ENCODE assay signal across 8 cellular contexts in genomic region chr11:46360878-46361277, GRCh38. TPM values are rescaled to one million over a fixed set of nuclear protein-coding genes. Genes with fewer than 3 reads are reported as not detected.
DNase-seq lines count a peak whose midpoint lies in the region; ATAC-seq and TF ChIP-seq lines count a peak whose summit lies in the region.

No MANE protein-coding gene starts in this region.

- H3K4me3 Mint-ChIP-seq in activated CD8-positive, alpha-beta memory T cell treated with anti-CD3 and anti-CD28 coated beads, Interleukin-2, amount 10 ng/mL, durations not matched to agents 7 days and 5 days = peak overlapping the region; percentile 70

- H3K9ac ChIP-seq in OCI-LY1 (ENCODE audit: low read length) = peak overlapping the region; percentile 98

- peak overlapping the region; percentile 84 for H3K4me3 ChIP-seq in OCI-LY1 (ENCODE audit: low read depth, low read length, poor library complexity, severe bottlenecking)

- H3K9me3 ChIP-seq in OCI-LY1 (ENCODE audit: low read length) = no peaks in the 10 kb centered on the region

- no peaks in the 10 kb centered on the region for H4K20me1 ChIP-seq in OCI-LY1 (ENCODE audit: insufficient read depth, low read length)

- H3K27ac Mint-ChIP-seq in activated CD8-positive, alpha-beta memory T cell treated with anti-CD3 and anti-CD28 coated beads, Interleukin-2, amount 10 ng/mL, durations not matched to agents 7 days and 5 days = peak overlapping the region; percentile 85

- no peak overlapping the region for H2AFZ ChIP-seq in OCI-LY1 (ENCODE audit: low read length)

- CTCF ChIA-PET in activated CD8-positive, alpha-beta memory T cell treated with anti-CD3 and anti-CD28 coated beads, Interleukin-2, amount 10 ng/mL, durations not matched to agents 7 days and 5 days (lab: Charles Lee) = interaction anchor here (1.2 to 26.5 kb wide), 4 partner anchors 10 to 65 kb away, joined by 3 to 444 read pairs (median 4); partner anchors contain the start of gene DGKZ

- H3K27me3 Mint-ChIP-seq in activated CD8-positive, alpha-beta memory T cell treated with anti-CD3 and anti-CD28 coated beads, Interleukin-2, amount 10 ng/mL, durations not matched to agents 7 days and 5 days = no peaks in the 10 kb centered on the region

- no peaks in the 10 kb centered on the region for H3F3A ChIP-seq in OCI-LY1 (ENCODE audit: insufficient read depth, low read length)

- peak overlapping the region; percentile 98 for H3K4me2 ChIP-seq in OCI-LY1 (ENCODE audit: low read length)

- peaks cover 58% of the 10 kb centered on the region for H3K4me1 ChIP-seq in OCI-LY1 (ENCODE audit: insufficient read depth, low read length, severe bottlenecking)

- H3K79me2 ChIP-seq in OCI-LY1 (ENCODE audit: insufficient read depth, low read length) = peaks cover 8% of the 10 kb centered on the region; the same call in 1 of the 2 replicates

- TF ChIP-seq CTCF in OCI-LY1 (IDR thresholded peaks at IDR 0.05; ENCODE audit: low read length) = no peak

- ATAC-seq in activated CD8-positive, alpha-beta memory T cell treated with anti-CD3 and anti-CD28 coated beads, Interleukin-2, amount 10 ng/mL, durations not matched to agents 7 days and 5 days = peak; percentile 38
- ATAC-seq in GM18861 (IDR thresholded peaks at IDR 0.05; ENCODE audit: unreplicated experiment) = no peak

- no peaks in the 10 kb centered on the region; the same call in 1 of the 2 replicates for H3K36me3 ChIP-seq in OCI-LY1 (ENCODE audit: insufficient read depth, low read length)

- no peaks in the 10 kb centered on the region for H3K9me2 ChIP-seq in OCI-LY1 (ENCODE audit: low read depth, low read length)

- DNase-seq in activated CD8-positive, alpha-beta memory T cell treated with anti-CD3 and anti-CD28 coated beads, Interleukin-2, amount 10 ng/mL, durations not matched to agents 7 days and 5 days = no peak
- no peak for DNase-seq in activated CD8-positive, alpha-beta memory T cell treated with anti-CD3 and anti-CD28 coated beads for 24 hours
- DNase-seq in germinal center (ENCODE audit: low spot score) (peak; percentile 34), anterior cingulate cortex (lab: John Stamatoyannopoulos, UW) (no peak), putamen (ENCODE audit: low spot score) (no peak)

- H3K27ac ChIP-seq in OCI-LY1 (ENCODE audit: low read depth, low read length, poor library complexity, severe bottlenecking) (peak overlapping the region; percentile 95), temporal lobe (ENCODE audit: low read depth, low read length) (peak overlapping the region; percentile 91)

- no peaks in the 10 kb centered on the region for H3K36me3 Mint-ChIP-seq in activated CD8-positive, alpha-beta memory T cell treated with anti-CD3 and anti-CD28 coated beads, Interleukin-2, amount 10 ng/mL, durations not matched to agents 7 days and 5 days

- no peaks in the 10 kb centered on the region for H3K9me3 Mint-ChIP-seq in activated CD8-positive, alpha-beta memory T cell treated with anti-CD3 and anti-CD28 coated beads, Interleukin-2, amount 10 ng/mL, durations not matched to agents 7 days and 5 days (ENCODE audit: low read depth)

- peaks cover 37% of the 10 kb centered on the region for H3K4me1 Mint-ChIP-seq in activated CD8-positive, alpha-beta memory T cell treated with anti-CD3 and anti-CD28 coated beads, Interleukin-2, amount 10 ng/mL, durations not matched to agents 7 days and 5 days

- H3K27me3 ChIP-seq in OCI-LY1 (ENCODE audit: insufficient read depth, low read length) = no peaks in the 10 kb centered on the region

RNA-seq across cellular contexts. Expression of gene DGKZ, which starts 13.6 kb away (rescaled TPM):
- 100 to 1,000 TPM in 1 of 2 experiments, 10 to 100 TPM in 1; 96.9 to 132 TPM for total RNA-seq in activated CD8-positive, alpha-beta memory T cell treated with anti-CD3 and anti-CD28 coated beads, Interleukin-2, amount 10 ng/mL, durations not matched to agents 7 days and 5 days
- total RNA-seq in temporal lobe = 33.7 TPM

RNA-seq across cellular contexts. Expression of gene MDK, which starts 20.6 kb away (rescaled TPM):
- 1 to 10 TPM; 1.6 to 5.0 TPM for total RNA-seq in activated CD8-positive, alpha-beta memory T cell treated with anti-CD3 and anti-CD28 coated beads, Interleukin-2, amount 10 ng/mL, durations not matched to agents 7 days and 5 days
- total RNA-seq in temporal lobe = 38.1 TPM

RNA-seq across cellular contexts. Expression of gene CHRM4, which starts 30.7 kb away (rescaled TPM):
- total RNA-seq in activated CD8-positive, alpha-beta memory T cell treated with anti-CD3 and anti-CD28 coated beads, Interleukin-2, amount 10 ng/mL, durations not matched to agents 7 days and 5 days = under 1 TPM in 1 of 2 experiments, not detected in 1; 0.18 TPM
- total RNA-seq in temporal lobe = 1.2 TPM
